ENCODE assay signal across 17 cellular contexts in genomic region chr7:44326261-44327125, GRCh38. TPM values are rescaled to one million over a fixed set of nuclear protein-coding genes. Genes with fewer than 3 reads are reported as not detected.
DNase-seq lines count a peak whose midpoint lies in the region; ATAC-seq and TF ChIP-seq lines count a peak whose summit lies in the region.
"Had no signal": no experiment of that assay in that cellular context is flagged by ENCODE, and none has a peak within 500 bp of the region (broad histone marks: within the 10 kb centered on the region; RNA-seq: fewer than 3 reads in every experiment).

No MANE protein-coding gene starts in this region.

- 66% methylated on average over 9 of the region's 12 CpGs for WGBS in esophagus muscularis mucosa

- H3K9me3 ChIP-seq in esophagus muscularis mucosa, result no peaks in the 10 kb centered on the region

- no peak overlapping the region for H3K27ac ChIP-seq in esophagus muscularis mucosa (replicated peaks in 1 of 4)
- H3K27ac ChIP-seq: GM23248 had no signal

- no peak for TF ChIP-seq POLR2A in esophagus muscularis mucosa (IDR thresholded peaks at IDR 0.05; ENCODE audit: low read depth)

- H3K4me3 ChIP-seq in LNCaP clone FGC (ENCODE audit: low read depth, low read length) (peak overlapping the region; percentile 45; the same call in 1 of the 2 replicates), esophagus muscularis mucosa (peak overlapping the region in 2 of 4 donors; percentile 38 to 57)
- H3K4me3 ChIP-seq: GM12878, GM23248 had no signal

- no peak for ATAC-seq in activated naive CD8-positive, alpha-beta T cell treated with anti-CD3 and anti-CD28 coated beads, Interleukin-2, amount 50 U/mL, for 24 hours
- ATAC-seq in stimulated activated naive B cell treated with anti-CD40 and anti-IgM and Interleukin-4, amounts not matched to agents 10 μg/mL and 1 μg/mL and 100 μg/mL, for 72 hours (replicated peaks), result peak in 1 of 2 donors; percentile 26
- ATAC-seq in HG02588 (IDR thresholded peaks at IDR 0.05; ENCODE audit: unreplicated experiment), result no peak
- no peak for ATAC-seq in HG02678 (IDR thresholded peaks at IDR 0.05; ENCODE audit: unreplicated experiment)
- ATAC-seq: GM12878 had no signal

- H3K27me3 ChIP-seq in esophagus muscularis mucosa, result peaks cover 0 to 47% (median 7%) of the 10 kb centered on the region in 4 donors

- peaks cover 8% of the 10 kb centered on the region for H3K4me1 Mint-ChIP-seq in activated naive CD8-positive, alpha-beta T cell (ENCODE audit: low read depth)
- peaks cover 7% of the 10 kb centered on the region for H3K4me1 Mint-ChIP-seq in activated naive CD8-positive, alpha-beta T cell treated with anti-CD3 and anti-CD28 coated beads, Interleukin-2, amount 50 U/mL, for 24 hours
- H3K4me1 Mint-ChIP-seq in stimulated activated naive B cell treated with anti-CD40 and anti-IgM and Interleukin-4, amounts not matched to agents 10 μg/mL and 1 μg/mL and 100 μg/mL, for 72 hours, result peaks cover 14 to 20% of the 10 kb centered on the region in 2 donors

- H3K4me3 Mint-ChIP-seq in activated naive CD8-positive, alpha-beta T cell, result peak overlapping the region; percentile 48
- no peak overlapping the region for H3K4me3 Mint-ChIP-seq in activated naive CD8-positive, alpha-beta T cell treated with anti-CD3 and anti-CD28 coated beads, Interleukin-2, amount 50 U/mL, for 24 hours
- H3K4me3 Mint-ChIP-seq in stimulated activated naive B cell treated with anti-CD40 and anti-IgM and Interleukin-4, amounts not matched to agents 10 μg/mL and 1 μg/mL and 100 μg/mL, for 72 hours, result peak overlapping the region in 1 of 2 donors; percentile 3

- no peak for TF ChIP-seq EP300 in esophagus muscularis mucosa (IDR thresholded peaks at IDR 0.05)

- H3K9me3 Mint-ChIP-seq in activated naive CD8-positive, alpha-beta T cell (ENCODE audit: low read depth), result no peaks in the 10 kb centered on the region
- no peaks in the 10 kb centered on the region for H3K9me3 Mint-ChIP-seq in activated naive CD8-positive, alpha-beta T cell treated with anti-CD3 and anti-CD28 coated beads, Interleukin-2, amount 50 U/mL, for 24 hours
- H3K9me3 Mint-ChIP-seq in stimulated activated naive B cell treated with anti-CD40 and anti-IgM and Interleukin-4, amounts not matched to agents 10 μg/mL and 1 μg/mL and 100 μg/mL, for 72 hours, result peaks cover 0 to 4% of the 10 kb centered on the region in 2 donors
- H3K9me3 Mint-ChIP-seq: stimulated activated naive CD8-positive, alpha-beta T cell treated with anti-CD3 and anti-CD28 coated beads, Interleukin-15, Interleukin-2, amounts not matched to agents 100 ng/mL and 50 ng/mL, for 24 hours had no signal

- H3K27me3 Mint-ChIP-seq in activated naive CD8-positive, alpha-beta T cell, result peaks cover 18% of the 10 kb centered on the region
- peaks cover 38% of the 10 kb centered on the region for H3K27me3 Mint-ChIP-seq in activated naive CD8-positive, alpha-beta T cell treated with anti-CD3 and anti-CD28 coated beads, Interleukin-2, amount 50 U/mL, for 24 hours
- H3K27me3 Mint-ChIP-seq in stimulated activated naive B cell treated with anti-CD40 and anti-IgM and Interleukin-4, amounts not matched to agents 10 μg/mL and 1 μg/mL and 100 μg/mL, for 72 hours, result peaks cover 50 to 70% of the 10 kb centered on the region in 2 donors

- intact Hi-C loops in esophagus muscularis mucosa (cut with DNase I), result no loop called here

- no peak for DNase-seq in activated naive CD8-positive, alpha-beta T cell treated with anti-CD3 and anti-CD28 coated beads, Interleukin-2, amount 50 U/mL, for 24 hours
- DNase-seq in LNCaP clone FGC (ENCODE audit: low read depth) (no peak), esophagus muscularis mucosa (ENCODE audit: extremely low spot score) (peak; percentile 75), dermis blood vessel endothelial cell (no peak)
- no peak for DNase-seq in stimulated activated naive B cell treated with anti-CD40 and anti-IgM and Interleukin-4, amounts not matched to agents 10 μg/mL and 1 μg/mL and 100 μg/mL, for 72 hours
- DNase-seq: activated CD4-positive, CD25-positive, alpha-beta regulatory T cell treated with anti-CD3 and anti-CD28 coated beads, Interleukin-2, amount 50 U/mL, for 72 hours; activated CD8-positive, alpha-beta memory T cell treated with anti-CD3 and anti-CD28 coated beads, Interleukin-2, amount 50 U/mL, for 4 hours; effector memory CD4-positive, alpha-beta T cell; SHP77; stimulated activated CD4-positive, alpha-beta T cell treated with anti-CD3 and anti-CD28 coated beads, Interleukin-12 subunit alpha, Interleukin-12 subunit beta, amount 100 ng/mL, for 4 hours had no signal

- peaks cover 0 to 19% (median 12%) of the 10 kb centered on the region in 4 donors for H3K4me1 ChIP-seq in esophagus muscularis mucosa

- H3K36me3 ChIP-seq in esophagus muscularis mucosa, result no peaks in the 10 kb centered on the region

- no peak overlapping the region for H3K27ac Mint-ChIP-seq in activated naive CD8-positive, alpha-beta T cell
- no peak overlapping the region for H3K27ac Mint-ChIP-seq in activated naive CD8-positive, alpha-beta T cell treated with anti-CD3 and anti-CD28 coated beads, Interleukin-2, amount 50 U/mL, for 24 hours
- H3K27ac Mint-ChIP-seq in stimulated activated naive B cell treated with anti-CD40 and anti-IgM and Interleukin-4, amounts not matched to agents 10 μg/mL and 1 μg/mL and 100 μg/mL, for 72 hours, result peak overlapping the region; percentile 26
- H3K27ac Mint-ChIP-seq: activated naive CD4-positive, alpha-beta T cell treated with anti-CD3 and anti-CD28 coated beads, Interleukin-2, amount 50 U/mL, for 72 hours had no signal

- peaks cover 4% of the 10 kb centered on the region for H3K36me3 Mint-ChIP-seq in activated naive CD8-positive, alpha-beta T cell
- no peaks in the 10 kb centered on the region for H3K36me3 Mint-ChIP-seq in activated naive CD8-positive, alpha-beta T cell treated with anti-CD3 and anti-CD28 coated beads, Interleukin-2, amount 50 U/mL, for 24 hours (ENCODE audit: low read depth)
- peaks cover 0 to 2% of the 10 kb centered on the region in 2 donors for H3K36me3 Mint-ChIP-seq in stimulated activated naive B cell treated with anti-CD40 and anti-IgM and Interleukin-4, amounts not matched to agents 10 μg/mL and 1 μg/mL and 100 μg/mL, for 72 hours

- no peak for TF ChIP-seq CTCF in LNCaP clone FGC (IDR thresholded peaks at IDR 0.05; ENCODE audit: control insufficient read depth, extremely low read depth, insufficient read depth)
- no peak for TF ChIP-seq CTCF in esophagus muscularis mucosa (IDR thresholded peaks at IDR 0.05)

RNA-seq across cellular contexts. Expression of gene CAMK2B, which starts 1.1 kb away (rescaled TPM):
- 1 to 10 TPM in 3 of 4 donors, under 1 TPM in 1; 0.50 to 2.0 (median 1.2) TPM for total RNA-seq in esophagus muscularis mucosa
- total RNA-seq in dermis blood vessel endothelial cell, result 0.09 and 0.17 TPM in 2 replicates
